ENCODE assay signal across 11 cellular contexts in the genomic region with DNA sequence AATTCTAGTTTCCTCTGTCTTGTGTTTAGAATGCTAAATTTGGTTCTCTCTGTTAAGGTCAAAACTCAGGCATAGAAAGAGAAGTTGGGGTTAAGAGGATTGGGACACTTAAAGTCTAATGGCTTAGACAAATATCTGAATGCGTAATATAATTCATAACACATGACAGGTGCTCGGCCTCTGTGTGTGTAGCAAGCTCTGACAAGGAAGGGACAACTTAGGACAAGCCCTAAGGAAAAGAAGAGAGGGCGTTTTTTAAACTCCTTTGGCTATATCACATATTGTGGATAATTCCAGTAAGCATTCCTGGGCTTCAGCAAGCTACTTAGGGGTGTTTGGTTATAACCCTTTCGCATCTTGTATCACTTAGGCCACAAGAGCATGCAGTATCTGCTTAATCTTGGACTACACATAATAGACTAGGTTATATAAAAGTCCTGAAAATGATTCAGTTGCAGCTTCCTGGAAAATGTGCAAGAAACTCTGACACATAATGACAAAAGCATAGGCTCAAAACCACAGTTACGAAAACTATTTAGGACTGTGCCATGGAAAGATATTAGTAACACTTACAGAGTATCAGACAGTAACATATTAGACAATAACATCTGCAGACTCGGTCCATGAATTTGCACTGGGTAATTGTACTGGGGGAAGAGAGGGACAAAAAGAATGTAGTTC. TPM values are rescaled to one million over a fixed set of nuclear protein-coding genes. Genes with fewer than 3 reads are reported as not detected.
A peak's percentile ranks its signal among the peaks of the same experiment; 100 is the strongest.
DNase-seq lines count a peak whose midpoint lies in the region; ATAC-seq and TF ChIP-seq lines count a peak whose summit lies in the region.
"Had no signal": no experiment of that assay in that cellular context is flagged by ENCODE, and none has a peak within 500 bp of the region (broad histone marks: within the 10 kb centered on the region; RNA-seq: fewer than 3 reads in every experiment).

No MANE protein-coding gene starts in this region.

- no peaks in the 10 kb centered on the region for H3K9me2 ChIP-seq in SK-N-SH

- H3K27me3 Mint-ChIP-seq in activated T-cell treated with anti-CD3 and anti-CD28 coated beads, Interleukin-2, amount 50 U/mL, for 24 hours = no peaks in the 10 kb centered on the region

- peak overlapping the region; percentile 61 for H3K4me2 ChIP-seq in SK-N-SH

- H3K9ac ChIP-seq in SK-N-SH = peak overlapping the region; percentile 74

- WGBS in SK-N-SH (ENCODE audit: low lambda C conversion rate) = 13% methylated on average over 6 of the region's 6 CpGs
- WGBS in suprapubic skin = 34% methylated on average over 6 of the region's 6 CpGs
- 47% methylated on average over 6 of the region's 6 CpGs for WGBS in prostate gland

- no peak for ATAC-seq in HG02610 (IDR thresholded peaks at IDR 0.05; ENCODE audit: unreplicated experiment)

- H3K4me3 Mint-ChIP-seq in activated T-cell treated with anti-CD3 and anti-CD28 coated beads, Interleukin-2, amount 50 U/mL, for 24 hours = peak overlapping the region; percentile 11
- H3K4me3 Mint-ChIP-seq: activated T-helper 1 cell treated with anti-CD3 and anti-CD28 coated beads, Interleukin-12 subunit alpha, Interleukin-12 subunit beta, Interleukin-2, Interleukin-4 antibody, amounts not matched to agents 30 ng/mL and 10 ng/mL and 1 ng/mL, durations not matched to agents 14 hours and 24 hours and 36 hours had no signal

- no peaks in the 10 kb centered on the region for H4K20me1 ChIP-seq in SK-N-SH (ENCODE audit: insufficient read depth)

- no peaks in the 10 kb centered on the region for H3K36me3 ChIP-seq in SK-N-SH (replicated peaks in 1 of 2; ENCODE audit: control insufficient read depth in 1 of 2, insufficient read depth in 2 of 2, low read length in 1 of 2)
- H3K36me3 ChIP-seq in suprapubic skin = no peaks in the 10 kb centered on the region
- no peaks in the 10 kb centered on the region for H3K36me3 ChIP-seq in prostate gland

- peak; percentile 40 to 98; a peak in 3 of 4 replicates for TF ChIP-seq EP300 in SK-N-SH (IDR thresholded peaks at IDR 0.05; ENCODE audit: borderline replicate concordance in 1 of 2, low read depth in 1 of 2, low read length in 1 of 2)
- TF ChIP-seq EP300 in suprapubic skin (IDR thresholded peaks at IDR 0.05) = no peak

- H3K36me3 Mint-ChIP-seq in activated T-cell treated with anti-CD3 and anti-CD28 coated beads, Interleukin-2, amount 50 U/mL, for 24 hours (ENCODE audit: low read depth) = no peaks in the 10 kb centered on the region

- TF ChIP-seq CTCF in SK-N-SH (IDR thresholded peaks at IDR 0.05) (no peak), fibroblast of the aortic adventitia (IDR thresholded peaks at IDR 0.05; ENCODE audit: insufficient read depth, low read length) (no peak), suprapubic skin (IDR thresholded peaks at IDR 0.05) (no peak), prostate gland (IDR thresholded peaks at IDR 0.05) (no peak)

- H3K4me3 ChIP-seq in SK-N-SH (ENCODE audit: low read depth in 2 of 2, low read length in 1 of 2) (peak overlapping the region; percentile 9 to 33; a peak in 2 of 4 replicates), fibroblast of the aortic adventitia (ENCODE audit: low read depth, low read length) (no peak overlapping the region), suprapubic skin (no peak overlapping the region), prostate gland (no peak overlapping the region)

- TF ChIP-seq POLR2A in suprapubic skin (IDR thresholded peaks at IDR 0.05) (no peak), prostate gland (IDR thresholded peaks at IDR 0.05) (no peak)

- peak overlapping the region; percentile 78 for H3K27ac Mint-ChIP-seq in activated T-cell treated with anti-CD3 and anti-CD28 coated beads, Interleukin-2, amount 50 U/mL, for 24 hours
- H3K27ac Mint-ChIP-seq: activated T-helper 1 cell treated with anti-CD3 and anti-CD28 coated beads, Interleukin-12 subunit alpha, Interleukin-12 subunit beta, Interleukin-2, Interleukin-4 antibody, amounts not matched to agents 30 ng/mL and 10 ng/mL and 1 ng/mL, durations not matched to agents 14 hours and 24 hours and 36 hours had no signal

- TF ChIP-seq RAD21 in SK-N-SH (IDR thresholded peaks at IDR 0.05; ENCODE audit: low read length) = no peak

- POLR2A ChIA-PET in SK-N-SH (lab: Yijun Ruan, JAX) = no interaction called here

- no peaks in the 10 kb centered on the region for H3K9me3 Mint-ChIP-seq in activated T-cell treated with anti-CD3 and anti-CD28 coated beads, Interleukin-2, amount 50 U/mL, for 24 hours

- peaks cover 31% of the 10 kb centered on the region for H3F3A ChIP-seq in SK-N-SH (replicated peaks; ENCODE audit: insufficient read depth)

- no peak for DNase-seq in activated T-cell treated with anti-CD3 and anti-CD28 coated beads, Interleukin-2, amount 50 U/mL, for 24 hours
- DNase-seq in activated T-cell treated with anti-CD3 and anti-CD28 coated beads, Interleukin-2, amount 50 U/mL, for 1 hour = no peak
- DNase-seq in SK-N-SH = no peak
- DNase-seq in fibroblast of the aortic adventitia (ENCODE audit: low read depth) = peak; percentile 99
- DNase-seq in suprapubic skin (ENCODE audit: low spot score in 2 of 2) = no peak
- DNase-seq in NCI-H187 treated with DMSO at 0.1 percent for 48 hours (lab: John Stamatoyannopoulos, UW) = no peak
- no peak for DNase-seq in prostate gland (ENCODE audit: low spot score)
- DNase-seq: kidney had no signal

- H3K4me1 ChIP-seq in SK-N-SH (ENCODE audit: control insufficient read depth in 1 of 2, insufficient read depth in 2 of 2, low read depth in 1 of 2, low read length in 1 of 2) = peaks cover 0 to 25% of the 10 kb centered on the region in 2 experiments; a peak in 3 of 4 replicates
- peaks cover 43% of the 10 kb centered on the region for H3K4me1 ChIP-seq in suprapubic skin
- H3K4me1 ChIP-seq in prostate gland (replicated peaks) = no peaks in the 10 kb centered on the region

- H3K27ac ChIP-seq in SK-N-SH (ENCODE audit: low read depth in 2 of 2, low read length in 1 of 2) (peak overlapping the region; percentile 90 to 94), suprapubic skin (peak overlapping the region; percentile 77), prostate gland (no peak overlapping the region)
- H3K27ac ChIP-seq: C4-2B had no signal

- H2AFZ ChIP-seq in SK-N-SH (ENCODE audit: low read depth) = peak overlapping the region; percentile 74

- no peaks in the 10 kb centered on the region for H3K79me2 ChIP-seq in SK-N-SH (ENCODE audit: insufficient read depth)

- peaks cover 46% of the 10 kb centered on the region for H3K4me1 Mint-ChIP-seq in activated T-cell treated with anti-CD3 and anti-CD28 coated beads, Interleukin-2, amount 50 U/mL, for 24 hours (ENCODE audit: low read depth)

- intact Hi-C loops in prostate gland (cut with DNase I) = no loop called here

- no peaks in the 10 kb centered on the region for H3K27me3 ChIP-seq in SK-N-SH (ENCODE audit: insufficient read depth)
- no peaks in the 10 kb centered on the region for H3K27me3 ChIP-seq in suprapubic skin
- H3K27me3 ChIP-seq in prostate gland (replicated peaks; ENCODE audit: insufficient read depth) = no peaks in the 10 kb centered on the region

- CTCF ChIA-PET in SK-N-SH (lab: Yijun Ruan, JAX) = no interaction called here

- H3K9me3 ChIP-seq in SK-N-SH (no peaks in the 10 kb centered on the region), suprapubic skin (no peaks in the 10 kb centered on the region), prostate gland (no peaks in the 10 kb centered on the region)

TF ChIP-seq in SK-N-SH, 30 proteins besides CTCF, POLR2A, EP300 and RAD21 (continues in another document):
- TF ChIP-seq CHD2 (IDR thresholded peaks at IDR 0.05; ENCODE audit: low read length, partially characterized antibody) (no peak), TEAD4 (IDR thresholded peaks at IDR 0.05; ENCODE audit: borderline replicate concordance, insufficient read depth) (peak; percentile 88), NRF1 (IDR thresholded peaks at IDR 0.05; ENCODE audit: low read depth, low read length) (no peak), FOXM1 (IDR thresholded peaks at IDR 0.05; ENCODE audit: low read depth) (peak; percentile 81), ELF1 (IDR thresholded peaks at IDR 0.05) (peak; percentile 56; the same call in 1 of the 2 replicates), FOSL2 (IDR thresholded peaks at IDR 0.05; ENCODE audit: borderline replicate concordance, low read depth) (peak; percentile 98), SMC3 (IDR thresholded peaks at IDR 0.05; ENCODE audit: low read depth, low read length) (no peak)
- TF ChIP-seq, protein P1, sequence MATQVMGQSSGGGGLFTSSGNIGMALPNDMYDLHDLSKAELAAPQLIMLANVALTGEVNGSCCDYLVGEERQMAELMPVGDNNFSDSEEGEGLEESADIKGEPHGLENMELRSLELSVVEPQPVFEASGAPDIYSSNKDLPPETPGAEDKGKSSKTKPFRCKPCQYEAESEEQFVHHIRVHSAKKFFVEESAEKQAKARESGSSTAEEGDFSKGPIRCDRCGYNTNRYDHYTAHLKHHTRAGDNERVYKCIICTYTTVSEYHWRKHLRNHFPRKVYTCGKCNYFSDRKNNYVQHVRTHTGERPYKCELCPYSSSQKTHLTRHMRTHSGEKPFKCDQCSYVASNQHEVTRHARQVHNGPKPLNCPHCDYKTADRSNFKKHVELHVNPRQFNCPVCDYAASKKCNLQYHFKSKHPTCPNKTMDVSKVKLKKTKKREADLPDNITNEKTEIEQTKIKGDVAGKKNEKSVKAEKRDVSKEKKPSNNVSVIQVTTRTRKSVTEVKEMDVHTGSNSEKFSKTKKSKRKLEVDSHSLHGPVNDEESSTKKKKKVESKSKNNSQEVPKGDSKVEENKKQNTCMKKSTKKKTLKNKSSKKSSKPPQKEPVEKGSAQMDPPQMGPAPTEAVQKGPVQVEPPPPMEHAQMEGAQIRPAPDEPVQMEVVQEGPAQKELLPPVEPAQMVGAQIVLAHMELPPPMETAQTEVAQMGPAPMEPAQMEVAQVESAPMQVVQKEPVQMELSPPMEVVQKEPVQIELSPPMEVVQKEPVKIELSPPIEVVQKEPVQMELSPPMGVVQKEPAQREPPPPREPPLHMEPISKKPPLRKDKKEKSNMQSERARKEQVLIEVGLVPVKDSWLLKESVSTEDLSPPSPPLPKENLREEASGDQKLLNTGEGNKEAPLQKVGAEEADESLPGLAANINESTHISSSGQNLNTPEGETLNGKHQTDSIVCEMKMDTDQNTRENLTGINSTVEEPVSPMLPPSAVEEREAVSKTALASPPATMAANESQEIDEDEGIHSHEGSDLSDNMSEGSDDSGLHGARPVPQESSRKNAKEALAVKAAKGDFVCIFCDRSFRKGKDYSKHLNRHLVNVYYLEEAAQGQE (IDR thresholded peaks at IDR 0.05; ENCODE audit: low read depth, low read length) = no peak

RNA-seq across cellular contexts. Expression of gene CREB1, which starts 16.0 kb away (rescaled TPM):
- polyA plus RNA-seq in SK-N-SH (2012; rRNA removed) = 14.5 and 19.2 TPM in 2 replicates
- 13.2 and 16.7 TPM in 2 replicates for polyA plus RNA-seq in SK-N-SH (2012; cell fraction: cytosol; rRNA removed)
- 11.5 and 25.1 TPM in 2 replicates for polyA plus RNA-seq in SK-N-SH (2012; cell fraction: nucleus; rRNA removed)
- total RNA-seq in fibroblast of the aortic adventitia (ENCODE audit: low replicate concordance) = 28.6 and 52.4 TPM in 2 replicates
- 10 to 100 TPM; 33.3 to 90.4 (median 55.1) TPM for total RNA-seq in suprapubic skin
- 10 to 100 TPM; 44.0 to 47.1 TPM for total RNA-seq in prostate gland

Comparison
In these comparisons a context has a peak if more than half of its experiments do, and no peak if none do; other contexts are left out.
1. H3K27ac ChIP-seq: peak in SK-N-SH (2 of 2) and suprapubic skin (single experiment); none in prostate gland (0 of 2).
2. H3K4me3 ChIP-seq: peak in SK-N-SH (2 of 2); none in fibroblast of the aortic adventitia (single experiment), suprapubic skin (single experiment) and prostate gland (0 of 2).